In genomic region chr17:64506201-64506575, GRCh38 we compare ENCODE assay signal across 8 cellular contexts. TPM values are rescaled to one million over a fixed set of nuclear protein-coding genes. Genes with fewer than 3 reads are reported as not detected.
DNase-seq lines count a peak whose midpoint lies in the region; ATAC-seq, FAIRE-seq and TF ChIP-seq lines count a peak whose summit lies in the region.

Gene DDX5 (minus strand): TSS chr17:64506289. CDS start chr17:64506119, 170 bp downstream.

- WGBS in pancreas, 2 donors, result 0 to 1% methylated on average over 31 of the region's 31 CpGs
- WGBS in thyroid gland, 2 donors, result 1 to 2% methylated on average over 29 to 31 of the region's 31 CpGs

- no peak for TF ChIP-seq CTCF in GM10266 (IDR thresholded peaks at IDR 0.05; ENCODE audit: control insufficient read depth, insufficient read depth, low read depth, missing control alignments)
- TF ChIP-seq CTCF in pancreas (IDR thresholded peaks at IDR 0.05), result no peak
- TF ChIP-seq CTCF in thyroid gland (IDR thresholded peaks at IDR 0.05), result no peak

- H3K9me3 Mint-ChIP-seq in activated naive CD8-positive, alpha-beta T cell treated with anti-CD3 and anti-CD28 coated beads, Interleukin-2, amount 10 ng/mL, durations not matched to agents 7 days and 5 days, result no peaks in the 10 kb centered on the region

- no peak for FAIRE-seq in pancreas (lab: Jason Lieb, UNC)

- H3K4me1 Mint-ChIP-seq in activated naive CD8-positive, alpha-beta T cell treated with anti-CD3 and anti-CD28 coated beads, Interleukin-2, amount 10 ng/mL, durations not matched to agents 7 days and 5 days, result peaks cover 43% of the 10 kb centered on the region

- H3K27ac Mint-ChIP-seq in activated naive CD8-positive, alpha-beta T cell treated with anti-CD3 and anti-CD28 coated beads, Interleukin-2, amount 10 ng/mL, durations not matched to agents 7 days and 5 days, result peak within 1 kb of the TSS; percentile 100

- H3K36me3 Mint-ChIP-seq in activated naive CD8-positive, alpha-beta T cell treated with anti-CD3 and anti-CD28 coated beads, Interleukin-2, amount 10 ng/mL, durations not matched to agents 7 days and 5 days, result peaks cover 52% of the 10 kb centered on the region

- H3K36me3 ChIP-seq in pancreas (peaks cover 8 to 45% (median 28%) of the 10 kb centered on the region in 3 donors), thyroid gland (peaks cover 50 to 51% of the 10 kb centered on the region in 2 donors)

- TF ChIP-seq POLR2A in thyroid gland (IDR thresholded peaks at IDR 0.05), result peak; percentile 95 to 96

- H3K4me3 Mint-ChIP-seq in activated naive CD8-positive, alpha-beta T cell treated with anti-CD3 and anti-CD28 coated beads, Interleukin-2, amount 10 ng/mL, durations not matched to agents 7 days and 5 days, result peak within 1 kb of the TSS; percentile 98

- POLR2A ChIA-PET in activated naive CD8-positive, alpha-beta T cell treated with anti-CD3 and anti-CD28 coated beads, Interleukin-2, amount 10 ng/mL, durations not matched to agents 7 days and 5 days (lab: Charles Lee), result interaction anchor here (0.7 to 4.2 kb wide), 30 partner anchors 9 to 808 kb away, joined by 3 to 179 read pairs (median 8); partner anchors contain the start of genes PECAM1, POLG2, SMURF2 and TEX2

- DNase-seq in GM10266 (ENCODE audit: extremely low spot score) (peak; percentile 93), NCI-H1417 treated with DMSO at 0.1 percent for 48 hours (lab: John Stamatoyannopoulos, UW) (peak; percentile 80), SW 1271 (lab: John Stamatoyannopoulos, UW) (peak; percentile 98 to 99), Right ventricle myocardium superior (peak; percentile 98), pancreas (peak; percentile 97 to 99 (median 98)), thyroid gland (peak; percentile 99)
- peak; percentile 97 for DNase-seq in activated naive CD8-positive, alpha-beta T cell treated with anti-CD3 and anti-CD28 coated beads, Interleukin-2, amount 10 ng/mL, durations not matched to agents 7 days and 5 days

- peak within 1 kb of the TSS; percentile 99 to 100 (median 100) for H3K27ac ChIP-seq in pancreas
- peak within 1 kb of the TSS; percentile 99 to 100 (median 100) for H3K27ac ChIP-seq in thyroid gland

- H3K9me3 ChIP-seq in pancreas (no peaks in the 10 kb centered on the region), thyroid gland (no peaks in the 10 kb centered on the region)

- intact Hi-C loops in Right ventricle myocardium superior (cut with DNase I) (no loop called here), pancreas (cut with DNase I) (no loop called here), thyroid gland (cut with DNase I) (no loop called here)

- H3K4me3 ChIP-seq in pancreas (peak within 1 kb of the TSS; percentile 68 to 90 (median 82)), thyroid gland (replicated peaks in 1 of 3) (peak within 1 kb of the TSS; percentile 94 to 99 (median 97))

- no peaks in the 10 kb centered on the region for H3K27me3 Mint-ChIP-seq in activated naive CD8-positive, alpha-beta T cell treated with anti-CD3 and anti-CD28 coated beads, Interleukin-2, amount 10 ng/mL, durations not matched to agents 7 days and 5 days

- H3K27me3 ChIP-seq in pancreas, result no peaks in the 10 kb centered on the region
- H3K27me3 ChIP-seq in thyroid gland, result no peaks in the 10 kb centered on the region

- ATAC-seq in HG02642 (IDR thresholded peaks at IDR 0.05; ENCODE audit: poor library complexity, unreplicated experiment) (peak; percentile 64), Right ventricle myocardium superior (ENCODE audit: poor library complexity) (peak; percentile 86), pancreas (peak; percentile 78 to 88 (median 82))
- ATAC-seq in activated naive CD8-positive, alpha-beta T cell treated with anti-CD3 and anti-CD28 coated beads, Interleukin-2, amount 10 ng/mL, durations not matched to agents 7 days and 5 days (ENCODE audit: low read depth), result peak; percentile 64

- H3K4me1 ChIP-seq in pancreas, result peaks cover 21 to 36% (median 31%) of the 10 kb centered on the region in 3 donors
- peaks cover 17 to 49% of the 10 kb centered on the region in 2 donors for H3K4me1 ChIP-seq in thyroid gland

RNA-seq across cellular contexts. Expression of gene DDX5, which starts in this region (rescaled TPM):
- total RNA-seq in activated naive CD8-positive, alpha-beta T cell treated with anti-CD3 and anti-CD28 coated beads, Interleukin-2, amount 10 ng/mL, durations not matched to agents 7 days and 5 days, result 1,000 to 10,000 TPM; 1,143 to 1,182 TPM
- total RNA-seq in Right ventricle myocardium superior (262 TPM), pancreas (100 to 1,000 TPM; 145 to 398 (median 199) TPM), thyroid gland (1,000 to 10,000 TPM in 3 of 4 donors, 100 to 1,000 TPM in 1; 895 to 1,792 (median 1,570) TPM)
- 100 to 1,000 TPM; 249 to 372 TPM for polyA plus RNA-seq in pancreas

Comparison
In these comparisons a context has a peak if more than half of its experiments do, and no peak if none do; other contexts are left out.
1. Peak in every context shown above with its lines: DNase-seq, ATAC-seq, H3K4me3 ChIP-seq and H3K27ac ChIP-seq.